In genomic region chr10:91137822-91138221, GRCh38 we compare ENCODE assay signal across 19 cellular contexts.
A peak's percentile ranks its signal among the peaks of the same experiment; 100 is the strongest.
DNase-seq lines count a peak whose midpoint lies in the region.
"Had no signal": no experiment of that assay in that cellular context is flagged by ENCODE, and none has a peak within 500 bp of the region (broad histone marks: within the 10 kb centered on the region; RNA-seq: fewer than 3 reads in every experiment).

No MANE protein-coding gene starts in this region.

- no peak overlapping the region for H4K8ac ChIP-seq in neuronal stem cell (ENCODE audit: low read depth, low read length)

- H3K14ac ChIP-seq in neuronal stem cell (ENCODE audit: low read length), result no peak overlapping the region

- H3K9ac ChIP-seq in SK-N-MC (ENCODE audit: insufficient read length) (peak overlapping the region; percentile 62), neuronal stem cell (ENCODE audit: low read depth, low read length, poor library complexity) (no peak overlapping the region)

- H2AFZ ChIP-seq in neuronal stem cell (ENCODE audit: low read length), result no peak overlapping the region

- no peak overlapping the region for H2BK15ac ChIP-seq in neuronal stem cell (ENCODE audit: low read length)

- H3K27me3 ChIP-seq in neuronal stem cell (ENCODE audit: control insufficient read depth in 3 of 3, insufficient read depth in 3 of 3, low read depth in 1 of 3, low read length in 3 of 3), result no peaks in the 10 kb centered on the region
- H3K27me3 ChIP-seq: adrenal gland, uterus had no signal

- H3K4me3 ChIP-seq in SK-N-MC (no peak overlapping the region), neuronal stem cell (ENCODE audit: low read length in 2 of 2) (no peak overlapping the region)
- H3K4me3 ChIP-seq: adrenal gland, lower lobe of right lung, mucosa of descending colon, uterus had no signal

- H3K79me1 ChIP-seq in neuronal stem cell (ENCODE audit: low read depth, low read length), result no peaks in the 10 kb centered on the region

- H3K9me3 ChIP-seq in SK-N-MC (ENCODE audit: low read depth, low read length) (no peaks in the 10 kb centered on the region), neuronal stem cell (replicated peaks in 1 of 2; ENCODE audit: control insufficient read depth in 2 of 2, insufficient read depth in 1 of 2, low read depth in 1 of 2, low read length in 2 of 2) (no peaks in the 10 kb centered on the region)
- H3K9me3 ChIP-seq: adrenal gland, lower lobe of right lung, mucosa of descending colon, uterus had no signal

- H3K23ac ChIP-seq in neuronal stem cell (ENCODE audit: low read depth, low read length, poor library complexity), result no peak overlapping the region

- H3K4me1 ChIP-seq in neuronal stem cell (ENCODE audit: control insufficient read depth in 2 of 2, insufficient read depth in 1 of 2, low read depth in 1 of 2, low read length in 2 of 2), result no peaks in the 10 kb centered on the region
- H3K4me1 ChIP-seq: adrenal gland, lower lobe of right lung, uterus had no signal

- no peak overlapping the region for H3K4ac ChIP-seq in neuronal stem cell (ENCODE audit: low read length)

- no peak overlapping the region for H3K4me2 ChIP-seq in neuronal stem cell (ENCODE audit: insufficient read depth, low read length, poor library complexity, severe bottlenecking)

- no peak overlapping the region for H2BK5ac ChIP-seq in neuronal stem cell (ENCODE audit: low read length)

- H2BK12ac ChIP-seq in neuronal stem cell (ENCODE audit: low read length), result no peak overlapping the region

- DNase-seq in DMS153 (lab: John Stamatoyannopoulos, UW), result peak; percentile 15
- peak; percentile 9 for DNase-seq in Daoy (ENCODE audit: low read depth)
- peak; percentile 11 for DNase-seq in NCI-H2196 treated with DMSO at 0.1 percent for 48 hours (lab: John Stamatoyannopoulos, UW; ENCODE audit: unreplicated experiment)
- no peak for DNase-seq in SK-N-MC (ENCODE audit: low read depth, low spot score)
- no peak for DNase-seq in cortex of kidney (lab: John Stamatoyannopoulos, UW)
- DNase-seq in neuronal stem cell (ENCODE audit: low spot score), result no peak
- DNase-seq in activated CD8-positive, alpha-beta memory T cell treated with anti-CD3 and anti-CD28 coated beads, Interleukin-2, amount 50 U/mL, for 4 hours, result no peak
- DNase-seq: activated CD8-positive, alpha-beta T cell treated with anti-CD3 and anti-CD28 coated beads, Interleukin-2, amount 10 ng/mL, durations not matched to agents 7 days and 5 days; activated naive CD4-positive, alpha-beta T cell; activated T-cell treated with anti-CD3 and anti-CD28 coated beads, Interleukin-2, amount 50 U/mL, for 4 hours; CD4-positive, CD25-positive, alpha-beta regulatory T cell; KG1; lower lobe of right lung; mucosa of descending colon; NCI-H226; RPMI8226; T-helper 9 cell; uterus had no signal

- no peak overlapping the region for H2AK5ac ChIP-seq in neuronal stem cell (ENCODE audit: low read depth, low read length)

- no CpG with 5 or more reads among the region's 1 CpG for WGBS in neuronal stem cell (ENCODE audit: extremely low coverage in 2 of 2, insufficient read length in 2 of 2, insufficient replicate concordance in 1 of 2), 2 donors

- no peak overlapping the region for H2BK120ac ChIP-seq in neuronal stem cell (ENCODE audit: low read depth, low read length)

- peak overlapping the region; percentile 99 for H3K27ac ChIP-seq in SK-N-MC
- no peak overlapping the region for H3K27ac ChIP-seq in neuronal stem cell (replicated peaks; ENCODE audit: low read length)
- H3K27ac ChIP-seq: adrenal gland, lower lobe of right lung, uterus had no signal

- H3K36me3 ChIP-seq in SK-N-MC (ENCODE audit: insufficient read depth, low read length) (no peaks in the 10 kb centered on the region), neuronal stem cell (replicated peaks in 1 of 2; ENCODE audit: control insufficient read depth in 2 of 2, insufficient read depth in 2 of 2, low read length in 2 of 2) (no peaks in the 10 kb centered on the region)
- H3K36me3 ChIP-seq: adrenal gland, lower lobe of right lung, uterus had no signal

- no peak overlapping the region for H3K18ac ChIP-seq in neuronal stem cell (ENCODE audit: low read length)

- no peak overlapping the region for H4K91ac ChIP-seq in neuronal stem cell (ENCODE audit: low read depth, low read length, poor library complexity)

Comparison
In these comparisons a context has a peak if more than half of its experiments do, and no peak if none do; other contexts are left out.
1. DNase-seq: peak in DMS153 (single experiment), Daoy (single experiment) and NCI-H2196 treated with DMSO at 0.1 percent for 48 hours (single experiment); none in SK-N-MC (single experiment), cortex of kidney (single experiment), neuronal stem cell (single experiment) and activated CD8-positive, alpha-beta memory T cell treated with anti-CD3 and anti-CD28 coated beads, Interleukin-2, amount 50 U/mL, for 4 hours (single experiment).